In the genomic region with DNA sequence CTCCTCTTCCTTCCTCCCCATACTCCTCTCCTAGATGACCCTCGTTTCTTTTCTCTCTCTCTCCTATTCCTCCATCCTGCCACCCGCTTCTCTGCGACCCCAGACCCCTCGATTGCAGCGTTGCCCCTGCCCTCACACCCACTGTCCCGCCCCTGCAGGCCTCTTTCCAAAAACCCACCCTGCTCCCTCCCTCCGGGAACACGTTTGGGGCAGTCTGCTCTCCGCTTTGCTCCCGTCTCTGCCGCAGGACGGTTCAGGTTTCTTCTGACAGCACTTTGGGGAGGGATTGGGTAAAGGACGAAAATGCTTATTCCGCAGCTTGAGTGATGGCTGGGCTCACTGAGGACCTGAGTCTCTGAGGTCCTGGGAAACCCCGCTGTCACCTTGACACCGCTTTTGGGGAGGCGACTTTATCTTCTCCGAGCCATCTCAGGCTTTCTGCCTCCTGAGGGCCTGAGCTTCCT, we compare ENCODE assay signal across 1 cellular context.
TF ChIP-seq lines count a peak whose summit lies in the region.

No MANE protein-coding gene starts in this region.

TF ChIP-seq in K562, 482 proteins besides CTCF, POLR2A, EP300 and RAD21 (continues in another document):
- TF ChIP-seq SMARCA4 (IDR thresholded peaks at IDR 0.05) (peak; percentile 22; the same call in 1 of the 2 replicates), RFX1 (IDR thresholded peaks at IDR 0.05) (peak; percentile 56; the same call in 1 of the 2 replicates), PHF8 (IDR thresholded peaks at IDR 0.05; ENCODE audit: borderline replicate concordance, low read length) (no peak), MCM7 (IDR thresholded peaks at IDR 0.05) (peak in 1 of 2 experiments; percentile 40; a peak in 1 of 4 replicates), ZC3H8 (IDR thresholded peaks at IDR 0.05) (0 out of 2 replicates have a peak, but pooled peaks have one; percentile 27), HNRNPLL (IDR thresholded peaks at IDR 0.05; ENCODE audit: low read depth, low read length, poor library complexity, severe bottlenecking) (peak; percentile 15), GATA2 (CRISPR knock-in tag; IDR thresholded peaks at IDR 0.05) (peak; percentile 54; the same call in 1 of the 2 replicates), ATF3 (IDR thresholded peaks at IDR 0.05) (no peak), ATF3 (CRISPR knock-in tag; conservative IDR thresholded peaks at IDR 0.05) (no peak), SAP30 (IDR thresholded peaks at IDR 0.05; ENCODE audit: borderline replicate concordance, insufficient read depth, low read depth, low read length, poor library complexity, severe bottlenecking) (peak; percentile 40), CBFA2T3 (IDR thresholded peaks at IDR 0.05) (peak; percentile 18; the same call in 1 of the 2 replicates), XRCC3 (IDR thresholded peaks at IDR 0.05) (no peak), FOXK2 (conservative IDR thresholded peaks at IDR 0.05 in 1 of 2, IDR thresholded peaks at IDR 0.05 in 1 of 2; ENCODE audit: low read depth in 2 of 2) (peak in 1 of 2 experiments; percentile 27; a peak in 1 of 4 replicates), HMGXB4 (CRISPR knock-in tag; IDR thresholded peaks at IDR 0.05) (peak; percentile 57; the same call in 1 of the 2 replicates), MTA1 (IDR thresholded peaks at IDR 0.05; ENCODE audit: borderline replicate concordance) (0 out of 2 replicates have a peak, but pooled peaks have one; percentile 28), ARID2 (IDR thresholded peaks at IDR 0.05) (0 out of 2 replicates have a peak, but pooled peaks have one; percentile 3), RBBP5 (IDR thresholded peaks at IDR 0.05; ENCODE audit: borderline replicate concordance, insufficient read depth, low read length, poor library complexity, severe bottlenecking) (peak; percentile 19), MLLT1 (IDR thresholded peaks at IDR 0.05) (peak in 1 of 2 experiments; percentile 71; a peak in 1 of 4 replicates), ZNF408 (CRISPR knock-in tag; IDR thresholded peaks at IDR 0.05; ENCODE audit: low read depth) (no peak), NKRF (IDR thresholded peaks at IDR 0.05; ENCODE audit: borderline replicate concordance) (peak; percentile 11; the same call in 1 of the 2 replicates), CTBP1 (IDR thresholded peaks at IDR 0.05; ENCODE audit: borderline replicate concordance) (peak; percentile 48; the same call in 1 of the 2 replicates), HDAC1 (IDR thresholded peaks at IDR 0.05) (peak in 1 of 2 experiments; percentile 67; a peak in 1 of 4 replicates), SMARCA5 (IDR thresholded peaks at IDR 0.05) (peak; percentile 81), TRIM25 (IDR thresholded peaks at IDR 0.05; ENCODE audit: borderline replicate concordance) (0 out of 2 replicates have a peak, but pooled peaks have one; percentile 65), HDGF (IDR thresholded peaks at IDR 0.05) (0 out of 2 replicates have a peak, but pooled peaks have one; percentile 52), SIN3A (IDR thresholded peaks at IDR 0.05; ENCODE audit: borderline replicate concordance in 2 of 2, control insufficient read depth in 1 of 2, low read depth in 2 of 2, low read length in 2 of 2) (peak in 1 of 2 experiments; percentile 20; a peak in 1 of 4 replicates), NFIC (IDR thresholded peaks at IDR 0.05) (0 out of 2 replicates have a peak, but pooled peaks have one; percentile 7), TAL1 (IDR thresholded peaks at IDR 0.05) (no peak), CC2D1A (IDR thresholded peaks at IDR 0.05) (0 out of 2 replicates have a peak, but pooled peaks have one; percentile 54), ZNF140 (CRISPR knock-in tag; IDR thresholded peaks at IDR 0.05) (no peak), HLTF (IDR thresholded peaks at IDR 0.05) (peak; percentile 91), ZNF263 (CRISPR knock-in tag; IDR thresholded peaks at IDR 0.05; ENCODE audit: borderline replicate concordance) (peak; percentile 67; the same call in 1 of the 2 replicates), CHCHD3 (CRISPR knock-in tag; IDR thresholded peaks at IDR 0.05) (no peak), ZNF407 (IDR thresholded peaks at IDR 0.05; ENCODE audit: low read depth) (peak; percentile 33; the same call in 1 of the 2 replicates)
- TF ChIP-seq, protein P1, sequence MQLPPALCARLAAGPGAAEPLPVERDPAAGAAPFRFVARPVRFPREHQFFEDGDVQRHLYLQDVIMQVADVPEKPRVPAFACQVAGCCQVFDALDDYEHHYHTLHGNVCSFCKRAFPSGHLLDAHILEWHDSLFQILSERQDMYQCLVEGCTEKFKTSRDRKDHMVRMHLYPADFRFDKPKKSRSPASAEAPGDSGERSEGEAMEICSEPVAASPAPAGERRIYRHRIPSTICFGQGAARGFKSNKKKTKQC (CRISPR knock-in tag; IDR thresholded peaks at IDR 0.05) = no peak
- TF ChIP-seq, protein P2, sequence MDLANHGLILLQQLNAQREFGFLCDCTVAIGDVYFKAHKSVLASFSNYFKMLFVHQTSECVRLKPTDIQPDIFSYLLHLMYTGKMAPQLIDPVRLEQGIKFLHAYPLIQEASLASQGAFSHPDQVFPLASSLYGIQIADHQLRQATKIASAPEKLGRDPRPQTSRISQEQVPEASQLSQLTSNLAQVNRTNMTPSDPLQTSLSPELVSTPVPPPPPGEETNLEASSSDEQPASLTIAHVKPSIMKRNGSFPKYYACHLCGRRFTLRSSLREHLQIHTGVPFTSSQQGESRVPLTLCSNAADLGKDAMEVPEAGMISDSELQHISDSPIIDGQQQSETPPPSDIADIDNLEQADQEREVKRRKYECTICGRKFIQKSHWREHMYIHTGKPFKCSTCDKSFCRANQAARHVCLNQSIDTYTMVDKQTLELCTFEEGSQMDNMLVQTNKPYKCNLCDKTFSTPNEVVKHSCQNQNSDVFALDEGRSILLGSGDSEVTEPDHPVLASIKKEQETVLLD (IDR thresholded peaks at IDR 0.05) = 0 out of 2 replicates have a peak, but pooled peaks have one; percentile 41
- TF ChIP-seq, protein P3, sequence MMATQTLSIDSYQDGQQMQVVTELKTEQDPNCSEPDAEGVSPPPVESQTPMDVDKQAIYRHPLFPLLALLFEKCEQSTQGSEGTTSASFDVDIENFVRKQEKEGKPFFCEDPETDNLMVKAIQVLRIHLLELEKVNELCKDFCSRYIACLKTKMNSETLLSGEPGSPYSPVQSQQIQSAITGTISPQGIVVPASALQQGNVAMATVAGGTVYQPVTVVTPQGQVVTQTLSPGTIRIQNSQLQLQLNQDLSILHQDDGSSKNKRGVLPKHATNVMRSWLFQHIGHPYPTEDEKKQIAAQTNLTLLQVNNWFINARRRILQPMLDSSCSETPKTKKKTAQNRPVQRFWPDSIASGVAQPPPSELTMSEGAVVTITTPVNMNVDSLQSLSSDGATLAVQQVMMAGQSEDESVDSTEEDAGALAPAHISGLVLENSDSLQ (IDR thresholded peaks at IDR 0.05) = peak; percentile 77
